ENCODE assay signal across 13 cellular contexts in genomic region chr14:103551338-103551762, GRCh38. TPM values are rescaled to one million over a fixed set of nuclear protein-coding genes. Genes with fewer than 3 reads are reported as not detected.
DNase-seq lines count a peak whose midpoint lies in the region; ATAC-seq and TF ChIP-seq lines count a peak whose summit lies in the region.
"Had no signal": no experiment of that assay in that cellular context is flagged by ENCODE, and none has a peak within 500 bp of the region (broad histone marks: within the 10 kb centered on the region; RNA-seq: fewer than 3 reads in every experiment).

No MANE protein-coding gene starts in this region.

- TF ChIP-seq EP300 in sigmoid colon (IDR thresholded peaks at IDR 0.05): peak in 1 of 4 donors; percentile 46

- intact Hi-C loops in sigmoid colon (cut with DNase I): no loop called here

- H3K9ac ChIP-seq in BLaER1: peak overlapping the region; percentile 73

- H3K4me3 ChIP-seq in BLaER1 (peak overlapping the region; percentile 51), sigmoid colon (peak overlapping the region in 3 of 4 donors; percentile 1 to 40 (median 16))

- DNase-seq in cerebellar cortex (ENCODE audit: low spot score): peak; percentile 57
- peak; percentile 78 for DNase-seq in kidney tubule cell (ENCODE audit: low spot score)
- peak; percentile 97 for DNase-seq in sigmoid colon
- DNase-seq in HCEC 1CT: no peak
- no peak for DNase-seq in NCI-H1436 (lab: John Stamatoyannopoulos, UW)
- DNase-seq: activated CD4-positive, alpha-beta T cell treated with anti-CD3 and anti-CD28 coated beads for 1 hour; activated naive CD4-positive, alpha-beta T cell treated with anti-CD3 and anti-CD28 coated beads, Interleukin-2, amount 50 U/mL, for 16 hours; AML-193; NCI-H187 treated with DMSO at 0.1 percent for 48 hours; RPMI8226 had no signal

- peaks cover 8% of the 10 kb centered on the region; the same call in 1 of the 2 replicates for H3K36me3 ChIP-seq in BLaER1
- H3K36me3 ChIP-seq in sigmoid colon: no peaks in the 10 kb centered on the region

- H3K4me1 ChIP-seq in BLaER1 (peaks cover 92% of the 10 kb centered on the region), sigmoid colon (peaks cover 0 to 85% (median 70%) of the 10 kb centered on the region in 4 donors)

- peak overlapping the region; percentile 91 for H3K4me2 ChIP-seq in BLaER1

- H3K9me3 ChIP-seq in BLaER1 (no peaks in the 10 kb centered on the region), sigmoid colon (no peaks in the 10 kb centered on the region)

- TF ChIP-seq POLR2A in sigmoid colon (IDR thresholded peaks at IDR 0.05): peak in 1 of 2 donors; percentile 16

- 85 to 88% methylated on average over 17 of the region's 17 CpGs for WGBS in sigmoid colon, 2 donors

- H3K27me3 ChIP-seq in BLaER1 (no peaks in the 10 kb centered on the region), sigmoid colon (no peaks in the 10 kb centered on the region)

- H4K20me1 ChIP-seq in BLaER1: peaks cover 42% of the 10 kb centered on the region

- H3K27ac ChIP-seq in BLaER1 (peak overlapping the region; percentile 90), sigmoid colon (peak overlapping the region; percentile 87 to 98 (median 95))

- no peak for TF ChIP-seq CTCF in sigmoid colon (IDR thresholded peaks at IDR 0.05)

- ATAC-seq in GM21447 (IDR thresholded peaks at IDR 0.05; ENCODE audit: unreplicated experiment) (no peak), HG02885 (IDR thresholded peaks at IDR 0.05; ENCODE audit: poor library complexity, unreplicated experiment) (no peak)

RNA-seq across cellular contexts. Expression of gene BAG5, which starts 11.1 kb away (rescaled TPM):
- total RNA-seq in sigmoid colon: 10 to 100 TPM; 18.6 to 27.1 (median 24.9) TPM
- polyA plus RNA-seq in sigmoid colon: 10 to 100 TPM; 13.2 to 15.6 (median 14.6) TPM

RNA-seq across cellular contexts. Expression of gene COA8, which starts 11.4 kb away (rescaled TPM):
- total RNA-seq in sigmoid colon: 10 to 100 TPM; 35.7 to 39.0 (median 37.5) TPM
- 10 to 100 TPM; 33.9 to 67.3 (median 65.7) TPM for polyA plus RNA-seq in sigmoid colon

RNA-seq across cellular contexts. Expression of gene TRMT61A, which starts 22.4 kb away (rescaled TPM):
- total RNA-seq in sigmoid colon: 10 to 100 TPM; 20.2 to 27.2 (median 22.7) TPM
- polyA plus RNA-seq in sigmoid colon: 10 to 100 TPM in 1 of 3 donors, 1 to 10 TPM in 2; 4.2 to 18.1 (median 8.4) TPM

RNA-seq across cellular contexts. Expression of gene CKB, which starts 28.7 kb away (rescaled TPM):
- total RNA-seq in sigmoid colon: 1,000 to 10,000 TPM; 1,303 to 1,696 (median 1,494) TPM
- 1,000 to 10,000 TPM in 2 of 3 donors, 100 to 1,000 TPM in 1; 905 to 2,176 (median 1,086) TPM for polyA plus RNA-seq in sigmoid colon

Comparison
In these comparisons a context has a peak if more than half of its experiments do, and no peak if none do; other contexts are left out.
1. DNase-seq: peak in cerebellar cortex (single experiment), kidney tubule cell (single experiment) and sigmoid colon (single experiment); none in HCEC 1CT (single experiment) and NCI-H1436 (single experiment).